In genomic region chr7:98400538-98401427, GRCh38 we compare ENCODE assay signal across 8 cellular contexts. TPM values are rescaled to one million over a fixed set of nuclear protein-coding genes. Genes with fewer than 3 reads are reported as not detected.
DNase-seq lines count a peak whose midpoint lies in the region; ATAC-seq and TF ChIP-seq lines count a peak whose summit lies in the region.

Gene BAIAP2L1, minus strand, starts transcription at chr7:98401090. Its CDS starts 238 bp downstream, at chr7:98400852.

- H3K27me3 ChIP-seq in esophagus squamous epithelium: peaks cover 0 to 33% (median 0%) of the 10 kb centered on the region in 4 donors

- TF ChIP-seq POLR2A in esophagus squamous epithelium (IDR thresholded peaks at IDR 0.05): peak in 2 of 4 donors; percentile 14 to 72

- H3K9me3 Mint-ChIP-seq in nephron: no peaks in the 10 kb centered on the region
- H3K9me3 Mint-ChIP-seq in stimulated activated naive CD8-positive, alpha-beta T cell treated with anti-CD3 and anti-CD28 coated beads, Interleukin-15, amount 100 ng/mL, for 72 hours: no peaks in the 10 kb centered on the region

- peaks cover 21% of the 10 kb centered on the region for H3K4me1 Mint-ChIP-seq in nephron
- H3K4me1 Mint-ChIP-seq in stimulated activated naive CD8-positive, alpha-beta T cell treated with anti-CD3 and anti-CD28 coated beads, Interleukin-15, amount 100 ng/mL, for 72 hours: peaks cover 17% of the 10 kb centered on the region

- no peaks in the 10 kb centered on the region for H3K36me3 ChIP-seq in esophagus squamous epithelium

- no peaks in the 10 kb centered on the region for H3K36me3 Mint-ChIP-seq in nephron (ENCODE audit: low read depth)

- peak within 1 kb of the TSS; percentile 84 to 91 (median 87) for H3K27ac ChIP-seq in esophagus squamous epithelium

- H3K27ac Mint-ChIP-seq in nephron: peak within 1 kb of the TSS in 2 of 3 experiments; percentile 58 to 83
- H3K27ac Mint-ChIP-seq in stimulated activated naive CD8-positive, alpha-beta T cell treated with anti-CD3 and anti-CD28 coated beads, Interleukin-15, amount 100 ng/mL, for 72 hours: peak within 1 kb of the TSS in 1 of 2 donors; percentile 63

- H3K4me3 Mint-ChIP-seq in nephron: peak within 1 kb of the TSS; percentile 79 to 87 (median 87)
- H3K4me3 Mint-ChIP-seq in stimulated activated naive CD8-positive, alpha-beta T cell treated with anti-CD3 and anti-CD28 coated beads, Interleukin-15, amount 100 ng/mL, for 72 hours: peak within 1 kb of the TSS; percentile 66 to 70

- H3K4me3 ChIP-seq in esophagus squamous epithelium: peak within 1 kb of the TSS; percentile 58 to 89 (median 71)

- 0 to 2% methylated on average over 14 to 23 of the region's 82 CpGs for WGBS in esophagus squamous epithelium, 2 donors

- H3K9me3 ChIP-seq in esophagus squamous epithelium: no peaks in the 10 kb centered on the region

- H3K27me3 Mint-ChIP-seq in nephron (ENCODE audit: low read depth): peaks cover 53% of the 10 kb centered on the region
- peaks cover 32% of the 10 kb centered on the region for H3K27me3 Mint-ChIP-seq in stimulated activated naive CD8-positive, alpha-beta T cell treated with anti-CD3 and anti-CD28 coated beads, Interleukin-15, amount 100 ng/mL, for 72 hours

- peak; percentile 71 for ATAC-seq in GM21367 (IDR thresholded peaks at IDR 0.05; ENCODE audit: unreplicated experiment)
- peak; percentile 92 for ATAC-seq in stimulated activated naive CD8-positive, alpha-beta T cell treated with anti-CD3 and anti-CD28 coated beads, Interleukin-15, amount 100 ng/mL, for 72 hours

- TF ChIP-seq CTCF in esophagus squamous epithelium (IDR thresholded peaks at IDR 0.05) (peak; percentile 55 to 83 (median 72)), nephron (IDR thresholded peaks at IDR 0.05; ENCODE audit: unreplicated experiment in 3 of 3) (peak; percentile 66 to 83 (median 72))

- DNase-seq in CMK (ENCODE audit: low read depth) (peak; percentile 36), HPDE6-E6E7 (ENCODE audit: extremely low spot score) (peak; percentile 89), NOMO-1 (lab: John Stamatoyannopoulos, UW; ENCODE audit: unreplicated experiment in 2 of 2) (peak; percentile 80 to 85), activated T-cell treated with anti-CD3 and anti-CD28 coated beads for 48 hours (ENCODE audit: low read depth) (peak; percentile 88), esophagus squamous epithelium (lab: John Stamatoyannopoulos, UW) (peak; percentile 11)
- DNase-seq in stimulated activated naive CD8-positive, alpha-beta T cell treated with anti-CD3 and anti-CD28 coated beads, Interleukin-15, amount 100 ng/mL, for 72 hours: peak; percentile 91 to 94

- peaks cover 0 to 33% (median 11%) of the 10 kb centered on the region in 3 donors for H3K4me1 ChIP-seq in esophagus squamous epithelium

- intact Hi-C loops in esophagus squamous epithelium (cut with DNase I): loop anchor here (5.0 kb wide), 1 partner anchor 103 kb away; no protein-coding TSS in a partner anchor

RNA-seq across cellular contexts. Expression of gene BAIAP2L1, which starts in this region (rescaled TPM):
- 10 to 100 TPM; 16.5 to 29.3 (median 20.5) TPM for total RNA-seq in esophagus squamous epithelium

Comparison
In these comparisons a context has a peak if more than half of its experiments do, and no peak if none do; other contexts are left out.
1. Peak in every context shown above with its lines: DNase-seq, ATAC-seq, H3K4me3 ChIP-seq and H3K27ac ChIP-seq.
2. DNase-seq: peak in every context shown above with its lines; median percentile 92 in stimulated activated naive CD8-positive, alpha-beta T cell treated with anti-CD3 and anti-CD28 coated beads, Interleukin-15, amount 100 ng/mL, for 72 hours; 89 in HPDE6-E6E7; 88 in activated T-cell treated with anti-CD3 and anti-CD28 coated beads for 48 hours; 82 in NOMO-1; 36 in CMK; 11 in esophagus squamous epithelium.